In genomic region chr16:53549970-53550406, GRCh38 we compare ENCODE assay signal across 8 cellular contexts. TPM values are rescaled to one million over a fixed set of nuclear protein-coding genes. Genes with fewer than 3 reads are reported as not detected.
A peak's percentile ranks its signal among the peaks of the same experiment; 100 is the strongest.
DNase-seq lines count a peak whose midpoint lies in the region; ATAC-seq and TF ChIP-seq lines count a peak whose summit lies in the region.

No MANE protein-coding gene starts in this region.

- no peak overlapping the region for H3K4me3 Mint-ChIP-seq in activated T-helper 17 cell treated with anti-CD3 and anti-CD28 coated beads, Interleukin-2, amount 50 U/mL, for 72 hours

- no peak overlapping the region for H3K4me3 ChIP-seq in Peyer's patch
- peak overlapping the region; percentile 1 to 40 for H3K4me3 ChIP-seq in foreskin fibroblast (ENCODE audit: low read depth in 1 of 2, low read length in 2 of 2)
- H3K4me3 ChIP-seq in upper lobe of right lung = no peak overlapping the region

- no peak overlapping the region for H3K27ac Mint-ChIP-seq in activated T-helper 17 cell treated with anti-CD3 and anti-CD28 coated beads, Interleukin-2, amount 50 U/mL, for 72 hours

- peaks cover 7% of the 10 kb centered on the region for H3K27me3 Mint-ChIP-seq in activated T-helper 17 cell treated with anti-CD3 and anti-CD28 coated beads, Interleukin-2, amount 50 U/mL, for 72 hours

- H3K36me3 Mint-ChIP-seq in activated T-helper 17 cell treated with anti-CD3 and anti-CD28 coated beads, Interleukin-2, amount 50 U/mL, for 72 hours (ENCODE audit: low read depth) = no peaks in the 10 kb centered on the region

- intact Hi-C loops in upper lobe of right lung (cut with DNase I) = no loop called here

- peaks cover 0 to 5% (median 0%) of the 10 kb centered on the region in 4 donors for H3K4me1 ChIP-seq in Peyer's patch
- no peaks in the 10 kb centered on the region for H3K4me1 ChIP-seq in upper lobe of right lung

- H3K27me3 ChIP-seq in Peyer's patch = no peaks in the 10 kb centered on the region
- no peaks in the 10 kb centered on the region for H3K27me3 ChIP-seq in upper lobe of right lung

- H3K36me3 ChIP-seq in Peyer's patch (no peaks in the 10 kb centered on the region), upper lobe of right lung (no peaks in the 10 kb centered on the region)

- TF ChIP-seq POLR2A in Peyer's patch (IDR thresholded peaks at IDR 0.05) = no peak

- H3K27ac ChIP-seq in Peyer's patch = no peak overlapping the region
- no peak overlapping the region for H3K27ac ChIP-seq in upper lobe of right lung

- no peaks in the 10 kb centered on the region for H3K9me3 ChIP-seq in Peyer's patch
- no peaks in the 10 kb centered on the region for H3K9me3 ChIP-seq in upper lobe of right lung

- H3K9me3 Mint-ChIP-seq in activated T-helper 17 cell treated with anti-CD3 and anti-CD28 coated beads, Interleukin-2, amount 50 U/mL, for 72 hours = no peaks in the 10 kb centered on the region

- TF ChIP-seq CTCF in Peyer's patch (IDR thresholded peaks at IDR 0.05) = peak in 5 of 6 experiments; percentile 40 to 72 (median 70)
- TF ChIP-seq CTCF in foreskin fibroblast (IDR thresholded peaks at IDR 0.05; ENCODE audit: low read depth, low read length) = peak; percentile 67
- no peak for TF ChIP-seq CTCF in omental fat pad (IDR thresholded peaks at IDR 0.05)
- peak; percentile 65 for TF ChIP-seq CTCF in upper lobe of right lung (IDR thresholded peaks at IDR 0.05)

- peaks cover 5% of the 10 kb centered on the region for H3K4me1 Mint-ChIP-seq in activated T-helper 17 cell treated with anti-CD3 and anti-CD28 coated beads, Interleukin-2, amount 50 U/mL, for 72 hours

- DNase-seq in DMS 273 treated with DMSO at 0.1 percent for 48 hours (lab: John Stamatoyannopoulos, UW) (peak; percentile 68), LHCN-M2 (ENCODE audit: low read depth) (peak; percentile 81), Peyer's patch (peak in 2 of 3 donors; percentile 42 to 73), foreskin fibroblast (peak; percentile 83 to 94), omental fat pad (ENCODE audit: low spot score) (peak; percentile 25), upper lobe of right lung (no peak)

- ATAC-seq in GM21526 (IDR thresholded peaks at IDR 0.05; ENCODE audit: low FRiP score, unreplicated experiment) = peak; percentile 80
- ATAC-seq in activated T-helper 17 cell treated with anti-CD3 and anti-CD28 coated beads, Interleukin-2, amount 50 U/mL, for 72 hours (replicated peaks) = peak; percentile 65
- ATAC-seq in omental fat pad (ENCODE audit: low FRiP score) = peak; percentile 58
- peak; percentile 91 for ATAC-seq in upper lobe of right lung

RNA-seq across cellular contexts. Expression of gene AKTIP, which starts 47.0 kb away (rescaled TPM):
- total RNA-seq in LHCN-M2 (2014; rRNA removed) = 10.4 and 13.6 TPM in 2 replicates
- polyA plus RNA-seq in LHCN-M2 (2012) = 13.4 TPM
- 10 to 100 TPM; 34.6 to 83.5 (median 43.6) TPM for total RNA-seq in Peyer's patch
- total RNA-seq in activated T-helper 17 cell treated with anti-CD3 and anti-CD28 coated beads, Interleukin-2, amount 50 U/mL, for 72 hours = 10 to 100 TPM; 21.8 to 24.5 TPM
- 10 to 100 TPM; 22.6 to 57.4 (median 37.6) TPM for total RNA-seq in omental fat pad
- 40.7 TPM for total RNA-seq in upper lobe of right lung

Comparison
In these comparisons a context has a peak if more than half of its experiments do, and no peak if none do; other contexts are left out.
1. H3K4me3 ChIP-seq: peak in foreskin fibroblast (2 of 2); none in Peyer's patch (0 of 4) and upper lobe of right lung (single experiment).
2. CTCF ChIP-seq: peak in Peyer's patch (5 of 6), foreskin fibroblast (single experiment) and upper lobe of right lung (single experiment); none in omental fat pad (0 of 3).
3. Peak in every context shown above with its lines, with median percentiles within 50 percentile points of each other: ATAC-seq.